ENCODE assay signal across 1 cellular context in the genomic region with DNA sequence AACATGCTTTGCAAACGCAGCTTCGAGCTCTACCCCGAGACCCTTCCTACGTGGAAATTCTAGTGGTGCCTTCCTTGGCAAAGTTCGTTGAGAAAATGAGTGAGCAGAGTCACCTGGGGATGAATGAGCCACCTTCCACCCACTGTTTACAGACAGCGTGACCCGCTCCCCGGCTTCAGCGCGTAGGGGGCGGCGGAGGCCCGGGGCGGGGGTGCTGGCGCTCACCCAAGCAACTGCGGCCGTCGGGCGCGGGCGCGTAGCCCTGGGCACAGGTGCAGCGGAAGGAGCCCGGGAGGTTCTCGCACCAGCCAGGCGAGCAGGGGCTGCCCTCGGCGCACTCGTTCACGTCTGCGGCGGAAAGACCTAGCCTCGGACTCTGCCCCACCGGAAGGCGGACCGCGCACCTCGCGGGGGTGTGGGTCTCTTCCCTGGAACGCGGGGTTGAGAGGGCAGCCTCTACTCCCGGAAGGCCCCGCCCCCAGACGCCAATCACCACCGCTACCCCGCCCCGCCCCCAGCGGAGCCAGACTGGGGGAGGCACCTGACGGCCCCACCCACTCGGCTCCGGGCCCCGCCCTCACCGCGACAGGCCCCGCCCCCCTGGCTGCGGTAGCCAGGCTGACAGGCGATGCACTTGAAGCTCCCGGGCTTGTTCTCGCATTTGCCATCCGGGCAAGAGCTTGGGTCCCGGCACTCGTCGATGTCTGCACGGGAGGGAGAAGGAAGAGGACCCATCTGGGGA.
TF ChIP-seq lines count a peak whose summit lies in the region.

No MANE protein-coding gene starts in this region.

TF ChIP-seq in HepG2, 621 proteins besides CTCF, POLR2A, EP300 and RAD21 (continued from another document and continues in another):
- TF ChIP-seq POGK (CRISPR knock-in tag; conservative IDR thresholded peaks at IDR 0.05), result peak; percentile 76
- TF ChIP-seq TEAD3 (CRISPR knock-in tag; optimal IDR thresholded peaks at IDR 0.05; ENCODE audit: borderline replicate concordance), result peak; percentile 84
- 0 out of 2 replicates have a peak, but pooled peaks have one; percentile 19 for TF ChIP-seq PPARG (CRISPR knock-in tag; conservative IDR thresholded peaks at IDR 0.05)
- peak; percentile 71 for TF ChIP-seq MEIS2 (CRISPR knock-in tag; IDR thresholded peaks at IDR 0.05)
- TF ChIP-seq ZNF781 (CRISPR knock-in tag; IDR thresholded peaks at IDR 0.05; ENCODE audit: borderline replicate concordance, not compliant biosample characterization), result no peak
- no peak for TF ChIP-seq NFYB (CRISPR knock-in tag; IDR thresholded peaks at IDR 0.05)
- TF ChIP-seq ELF1 (CRISPR knock-in tag; IDR thresholded peaks at IDR 0.05), result peak; percentile 44; the same call in 1 of the 2 replicates
- peak; percentile 54; the same call in 1 of the 2 replicates for TF ChIP-seq KAT8 (CRISPR knock-in tag; IDR thresholded peaks at IDR 0.05)
- TF ChIP-seq ZNF7 (CRISPR knock-in tag; IDR thresholded peaks at IDR 0.05), result no peak
- no peak for TF ChIP-seq RELA (CRISPR knock-in tag; IDR thresholded peaks at IDR 0.05)
- no peak for TF ChIP-seq DNMT1 (CRISPR knock-in tag; IDR thresholded peaks at IDR 0.05)
- no peak for TF ChIP-seq HOXA9 (CRISPR knock-in tag; IDR thresholded peaks at IDR 0.05; ENCODE audit: borderline replicate concordance)
- no peak for TF ChIP-seq ZNF747 (CRISPR knock-in tag; IDR thresholded peaks at IDR 0.05; ENCODE audit: borderline replicate concordance)
- peak; percentile 85 for TF ChIP-seq HNF4A (CRISPR knock-in tag; IDR thresholded peaks at IDR 0.05)
- TF ChIP-seq, protein P1, sequence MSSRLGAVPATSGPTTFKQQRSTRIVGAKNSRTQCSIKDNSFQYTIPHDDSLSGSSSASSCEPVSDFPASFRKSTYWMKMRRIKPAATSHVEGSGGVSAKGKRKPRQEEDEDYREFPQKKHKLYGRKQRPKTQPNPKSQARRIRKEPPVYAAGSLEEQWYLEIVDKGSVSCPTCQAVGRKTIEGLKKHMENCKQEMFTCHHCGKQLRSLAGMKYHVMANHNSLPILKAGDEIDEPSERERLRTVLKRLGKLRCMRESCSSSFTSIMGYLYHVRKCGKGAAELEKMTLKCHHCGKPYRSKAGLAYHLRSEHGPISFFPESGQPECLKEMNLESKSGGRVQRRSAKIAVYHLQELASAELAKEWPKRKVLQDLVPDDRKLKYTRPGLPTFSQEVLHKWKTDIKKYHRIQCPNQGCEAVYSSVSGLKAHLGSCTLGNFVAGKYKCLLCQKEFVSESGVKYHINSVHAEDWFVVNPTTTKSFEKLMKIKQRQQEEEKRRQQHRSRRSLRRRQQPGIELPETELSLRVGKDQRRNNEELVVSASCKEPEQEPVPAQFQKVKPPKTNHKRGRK (CRISPR knock-in tag; IDR thresholded peaks at IDR 0.05), result no peak
- TF ChIP-seq ZNF160 (CRISPR knock-in tag; IDR thresholded peaks at IDR 0.05), result no peak
- TF ChIP-seq ZNF24 (IDR thresholded peaks at IDR 0.05), result no peak
- TF ChIP-seq ZNF710 (CRISPR knock-in tag; IDR thresholded peaks at IDR 0.05; ENCODE audit: borderline replicate concordance), result no peak
- TF ChIP-seq ZFX (CRISPR knock-in tag; IDR thresholded peaks at IDR 0.05; ENCODE audit: low read depth), result peak; percentile 26; the same call in 1 of the 2 replicates
- no peak for TF ChIP-seq ZNF589 (CRISPR knock-in tag; conservative IDR thresholded peaks at IDR 0.05)
- TF ChIP-seq, protein P2, sequence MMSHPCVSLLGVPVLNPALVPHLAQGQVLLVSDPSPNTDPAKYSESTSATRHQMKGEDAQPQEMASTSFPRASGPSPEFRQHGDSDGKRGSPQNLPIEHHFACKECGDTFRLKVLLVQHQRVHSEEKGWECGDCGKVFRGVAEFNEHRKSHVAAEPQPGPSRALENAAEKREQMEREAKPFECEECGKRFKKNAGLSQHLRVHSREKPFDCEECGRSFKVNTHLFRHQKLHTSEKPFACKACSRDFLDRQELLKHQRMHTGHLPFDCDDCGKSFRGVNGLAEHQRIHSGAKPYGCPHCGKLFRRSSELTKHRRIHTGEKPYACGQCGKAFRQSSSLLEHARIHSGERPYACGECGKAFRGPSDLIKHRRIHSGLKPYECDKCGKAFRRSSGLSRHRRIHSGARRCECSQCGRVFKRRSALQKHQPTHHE (CRISPR knock-in tag; IDR thresholded peaks at IDR 0.05; ENCODE audit: borderline replicate concordance), result no peak
- no peak for TF ChIP-seq ZNF878 (CRISPR knock-in tag; IDR thresholded peaks at IDR 0.05)
- TF ChIP-seq MYC (CRISPR knock-in tag; IDR thresholded peaks at IDR 0.05; ENCODE audit: borderline replicate concordance), result peak; percentile 54
- no peak for TF ChIP-seq ATF7 (IDR thresholded peaks at IDR 0.05)
- no peak for TF ChIP-seq ATF7 (CRISPR knock-in tag; IDR thresholded peaks at IDR 0.05)
- TF ChIP-seq ZFP37 (CRISPR knock-in tag; IDR thresholded peaks at IDR 0.05; ENCODE audit: borderline replicate concordance), result no peak
- TF ChIP-seq ZNF619 (CRISPR knock-in tag; IDR thresholded peaks at IDR 0.05), result no peak
- TF ChIP-seq FOXM1 (CRISPR knock-in tag; IDR thresholded peaks at IDR 0.05), result no peak
- no peak for TF ChIP-seq MED8 (CRISPR knock-in tag; IDR thresholded peaks at IDR 0.05; ENCODE audit: insufficient replicate concordance)
- no peak for TF ChIP-seq ZNF264 (CRISPR knock-in tag; IDR thresholded peaks at IDR 0.05)
- TF ChIP-seq PHF8 (CRISPR knock-in tag; IDR thresholded peaks at IDR 0.05), result peak; percentile 60
- TF ChIP-seq, protein P3, sequence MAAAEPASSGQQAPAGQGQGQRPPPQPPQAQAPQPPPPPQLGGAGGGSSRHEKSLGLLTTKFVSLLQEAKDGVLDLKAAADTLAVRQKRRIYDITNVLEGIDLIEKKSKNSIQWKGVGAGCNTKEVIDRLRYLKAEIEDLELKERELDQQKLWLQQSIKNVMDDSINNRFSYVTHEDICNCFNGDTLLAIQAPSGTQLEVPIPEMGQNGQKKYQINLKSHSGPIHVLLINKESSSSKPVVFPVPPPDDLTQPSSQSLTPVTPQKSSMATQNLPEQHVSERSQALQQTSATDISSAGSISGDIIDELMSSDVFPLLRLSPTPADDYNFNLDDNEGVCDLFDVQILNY (CRISPR knock-in tag; conservative IDR thresholded peaks at IDR 0.05), result no peak
- peak; percentile 10; the same call in 1 of the 2 replicates for TF ChIP-seq FOXO1 (CRISPR knock-in tag; IDR thresholded peaks at IDR 0.05)
- no peak for TF ChIP-seq ZNF251 (CRISPR knock-in tag; IDR thresholded peaks at IDR 0.05)
- no peak for TF ChIP-seq ZNF570 (CRISPR knock-in tag; IDR thresholded peaks at IDR 0.05; ENCODE audit: borderline replicate concordance)
- TF ChIP-seq, protein P4, sequence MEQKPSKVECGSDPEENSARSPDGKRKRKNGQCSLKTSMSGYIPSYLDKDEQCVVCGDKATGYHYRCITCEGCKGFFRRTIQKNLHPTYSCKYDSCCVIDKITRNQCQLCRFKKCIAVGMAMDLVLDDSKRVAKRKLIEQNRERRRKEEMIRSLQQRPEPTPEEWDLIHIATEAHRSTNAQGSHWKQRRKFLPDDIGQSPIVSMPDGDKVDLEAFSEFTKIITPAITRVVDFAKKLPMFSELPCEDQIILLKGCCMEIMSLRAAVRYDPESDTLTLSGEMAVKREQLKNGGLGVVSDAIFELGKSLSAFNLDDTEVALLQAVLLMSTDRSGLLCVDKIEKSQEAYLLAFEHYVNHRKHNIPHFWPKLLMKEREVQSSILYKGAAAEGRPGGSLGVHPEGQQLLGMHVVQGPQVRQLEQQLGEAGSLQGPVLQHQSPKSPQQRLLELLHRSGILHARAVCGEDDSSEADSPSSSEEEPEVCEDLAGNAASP (CRISPR knock-in tag; IDR thresholded peaks at IDR 0.05; ENCODE audit: borderline replicate concordance), result no peak
- TF ChIP-seq NR2F1 (CRISPR knock-in tag; IDR thresholded peaks at IDR 0.05), result peak; percentile 29 to 50; a peak in 2 of 4 replicates
- no peak for TF ChIP-seq GLI4 (CRISPR knock-in tag; IDR thresholded peaks at IDR 0.05; ENCODE audit: borderline replicate concordance)
- no peak for TF ChIP-seq SOX6 (IDR thresholded peaks at IDR 0.05)
- TF ChIP-seq SOX6 (CRISPR knock-in tag; IDR thresholded peaks at IDR 0.05), result peak; percentile 31; the same call in 1 of the 2 replicates
- no peak for TF ChIP-seq TRIM24 (CRISPR knock-in tag; IDR thresholded peaks at IDR 0.05)
- peak; percentile 42; the same call in 1 of the 2 replicates for TF ChIP-seq MAX (IDR thresholded peaks at IDR 0.05)
- peak; percentile 50; the same call in 1 of the 2 replicates for TF ChIP-seq POLR2AphosphoS5 (IDR thresholded peaks at IDR 0.05; ENCODE audit: low read depth, low read length)
- no peak for TF ChIP-seq ZNF883 (CRISPR knock-in tag; IDR thresholded peaks at IDR 0.05; ENCODE audit: not compliant biosample characterization)
- no peak for TF ChIP-seq ZNF598 (CRISPR knock-in tag; IDR thresholded peaks at IDR 0.05; ENCODE audit: borderline replicate concordance)
- TF ChIP-seq ARID4A (CRISPR knock-in tag; IDR thresholded peaks at IDR 0.05; ENCODE audit: borderline replicate concordance), result peak; percentile 58; the same call in 1 of the 2 replicates
- peak; percentile 14; the same call in 1 of the 2 replicates for TF ChIP-seq ZFY (CRISPR knock-in tag; IDR thresholded peaks at IDR 0.05)
- 0 out of 2 replicates have a peak, but pooled peaks have one; percentile 34 for TF ChIP-seq FOXP4 (CRISPR knock-in tag; IDR thresholded peaks at IDR 0.05)
- 0 out of 2 replicates have a peak, but pooled peaks have one; percentile 49 for TF ChIP-seq BRD4 (CRISPR knock-in tag; IDR thresholded peaks at IDR 0.05)
